29 cellular contexts compared by ENCODE assay signal in the genomic region with DNA sequence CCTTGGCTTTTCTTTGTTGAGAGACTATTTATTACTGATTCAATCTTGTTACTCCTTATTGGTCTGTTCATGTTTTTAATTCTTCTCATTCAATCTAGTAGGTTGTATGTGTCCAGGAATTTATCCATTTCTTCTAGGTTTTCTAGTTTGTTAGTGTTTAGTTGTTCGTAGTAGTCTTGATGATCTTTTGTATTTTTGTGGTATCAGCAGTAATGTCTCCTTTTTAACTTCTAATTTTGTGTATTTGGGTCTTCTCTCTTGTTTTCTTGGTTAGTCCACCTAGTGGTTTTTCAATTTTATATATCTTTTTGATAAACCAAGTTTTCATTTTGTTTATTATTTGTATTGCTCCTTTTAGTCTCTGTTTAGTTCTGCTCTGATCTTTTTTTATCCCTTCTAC.
"Had no signal": no experiment of that assay in that cellular context is flagged by ENCODE, and none has a peak within 500 bp of the region (broad histone marks: within the 10 kb centered on the region; RNA-seq: fewer than 3 reads in every experiment).

No MANE protein-coding gene starts in this region.

- H3K27ac ChIP-seq: colonic mucosa, coronary artery, dorsolateral prefrontal cortex, epithelial cell of prostate, esophagus muscularis mucosa, esophagus squamous epithelium, foreskin keratinocyte, gastrocnemius medialis, gastroesophageal sphincter, heart left ventricle, heart right ventricle, hepatocyte had no signal

- H3K4me1 ChIP-seq: colonic mucosa, esophagus muscularis mucosa, esophagus squamous epithelium, foreskin keratinocyte, gastrocnemius medialis, gastroesophageal sphincter, heart left ventricle, heart right ventricle had no signal

- H3K36me3 ChIP-seq: colonic mucosa, esophagus muscularis mucosa, esophagus squamous epithelium, gastrocnemius medialis, gastroesophageal sphincter, heart left ventricle, heart right ventricle had no signal

- H3K4me3 ChIP-seq: colonic mucosa, coronary artery, dorsolateral prefrontal cortex, esophagus muscularis mucosa, esophagus squamous epithelium, gastrocnemius medialis, gastroesophageal sphincter, heart left ventricle, heart right ventricle, hepatocyte had no signal

- H3K27me3 ChIP-seq: colonic mucosa, dorsolateral prefrontal cortex, esophagus muscularis mucosa, esophagus squamous epithelium, foreskin keratinocyte, gastrocnemius medialis, gastroesophageal sphincter, heart left ventricle, heart right ventricle, hepatocyte had no signal

- DNase-seq: colonic mucosa; cortex of kidney; dermis blood vessel endothelial cell; dorsolateral prefrontal cortex; effector CD4-positive, alpha-beta T cell; effector CD8-positive, alpha-beta T cell; effector memory CD4-positive, alpha-beta T cell; effector memory CD8-positive, alpha-beta T cell; endodermal cell; erythroblast; esophagus squamous epithelium; foreskin fibroblast; foreskin keratinocyte; foreskin melanocyte; gastrocnemius medialis; glutamatergic neuron; head of caudate nucleus; heart left ventricle; heart right ventricle had no signal

- H3K4me2 ChIP-seq: hepatocyte had no signal

- H3K9me3 ChIP-seq: colonic mucosa, gastrocnemius medialis had no signal

- H2AFZ ChIP-seq: hepatocyte had no signal

- ATAC-seq: effector memory CD8-positive, alpha-beta T cell; esophagus mucosa; foreskin keratinocyte; gastrocnemius medialis; gastroesophageal sphincter; heart left ventricle; heart right ventricle had no signal

- H3K79me2 ChIP-seq: hepatocyte had no signal

- FAIRE-seq: colon, endometrium, endothelial cell of umbilical vein, frontal cortex had no signal
